ENCODE assay signal across 1 cellular context in genomic region chr11:67441082-67441683, GRCh38.
A peak's percentile ranks its signal among the peaks of the same experiment; 100 is the strongest.
TF ChIP-seq lines count a peak whose summit lies in the region.

No MANE protein-coding gene starts in this region.

TF ChIP-seq in GM12878, 131 proteins besides CTCF, POLR2A, EP300 and RAD21:
- 0 out of 2 replicates have a peak, but pooled peaks have one; percentile 38 for TF ChIP-seq POLR2AphosphoS2 (IDR thresholded peaks at IDR 0.05; ENCODE audit: low read depth, low read length)
- TF ChIP-seq IRF4 (IDR thresholded peaks at IDR 0.05; ENCODE audit: low read depth, low read length) = no peak
